Comparison of ENCODE assay signal across 8 cellular contexts in the genomic region with DNA sequence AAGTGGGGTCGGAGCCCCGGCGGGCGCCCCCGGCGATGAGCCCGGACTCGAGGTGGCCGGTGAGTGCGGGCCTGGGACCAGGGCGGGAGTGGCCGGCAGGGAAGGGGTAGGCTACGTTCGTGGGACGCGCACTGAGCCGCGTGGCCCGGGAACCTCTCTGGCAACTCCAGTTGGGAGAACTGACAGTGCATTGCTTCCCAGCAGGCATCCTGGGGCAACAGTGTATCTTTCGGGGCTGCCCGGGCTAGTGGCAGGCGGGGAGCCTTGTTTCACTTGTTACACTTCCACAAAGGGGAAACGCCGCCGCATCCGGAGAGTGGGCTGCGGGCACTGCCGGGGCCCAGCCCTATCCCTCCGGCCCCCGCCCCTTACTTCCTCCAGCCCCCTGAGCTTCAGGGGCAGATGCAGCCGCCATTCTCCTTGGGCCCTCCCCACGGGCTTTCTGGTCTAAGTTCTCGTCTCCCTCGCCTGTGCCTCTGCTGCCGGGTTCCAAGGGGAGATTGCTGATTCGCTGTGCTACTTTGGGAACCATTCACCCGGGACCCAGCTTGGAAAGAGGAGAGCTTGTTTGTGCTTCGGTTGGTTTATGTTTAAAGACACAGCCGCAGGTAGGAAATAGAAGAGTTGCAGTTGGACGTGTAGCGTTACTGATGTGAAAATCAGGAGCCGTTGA. TPM values are rescaled to one million over a fixed set of nuclear protein-coding genes. Genes with fewer than 3 reads are reported as not detected.
A peak's percentile ranks its signal among the peaks of the same experiment; 100 is the strongest.
DNase-seq lines count a peak whose midpoint lies in the region; ATAC-seq and TF ChIP-seq lines count a peak whose summit lies in the region.

No MANE protein-coding gene starts in this region.

- H3K9me3 ChIP-seq in heart left ventricle (no peaks in the 10 kb centered on the region), psoas muscle (no peaks in the 10 kb centered on the region)

- H3K4me1 ChIP-seq in heart left ventricle: peaks cover 9 to 48% (median 27%) of the 10 kb centered on the region in 12 donors
- H3K4me1 ChIP-seq in psoas muscle: peaks cover 17% of the 10 kb centered on the region

- intact Hi-C loops in heart left ventricle (cut with DNase I) (loop anchor here in 5 of 10 donors (5.0 to 10.0 kb wide), 4 partner anchors 60 to 230 kb away; partner anchors contain the start of genes ARPC4 (in 3 of the 5) and TADA3 (in 3 of the 5)), psoas muscle (cut with DNase I) (no loop called here)

- ATAC-seq in GM21528 (IDR thresholded peaks at IDR 0.05; ENCODE audit: low FRiP score, unreplicated experiment): peak; percentile 12
- peak in 2 of 4 donors; percentile 0 to 3 for ATAC-seq in heart left ventricle
- ATAC-seq in psoas muscle: peak in 3 of 4 donors; percentile 5 to 28 (median 23)

- H3K27ac ChIP-seq in C4-2B: peak overlapping the region; percentile 94
- peak overlapping the region; percentile 91 to 100 (median 97) for H3K27ac ChIP-seq in heart left ventricle
- H3K27ac ChIP-seq in psoas muscle: peak overlapping the region; percentile 100

- H3K27me3 ChIP-seq in heart left ventricle (no peaks in the 10 kb centered on the region), psoas muscle (ENCODE audit: insufficient read depth in 3 of 3, low read length in 2 of 3) (no peaks in the 10 kb centered on the region)

- H3K36me3 ChIP-seq in heart left ventricle (peaks cover 0 to 35% (median 31%) of the 10 kb centered on the region in 9 donors), psoas muscle (ENCODE audit: insufficient read depth in 1 of 2, low read depth in 1 of 2) (peaks cover 0 to 35% of the 10 kb centered on the region in 2 donors)

- H3K4me3 ChIP-seq in NB4 (ENCODE audit: low read depth, low read length) (peak overlapping the region; percentile 88), heart left ventricle (peak overlapping the region; percentile 82 to 100 (median 98)), psoas muscle (peak overlapping the region; percentile 95)

- peak; percentile 18 for TF ChIP-seq POLR2A in NB4 (IDR thresholded peaks at IDR 0.05; ENCODE audit: extremely low read depth, insufficient read length)
- TF ChIP-seq POLR2A in heart left ventricle (IDR thresholded peaks at IDR 0.05): no peak

- 1 to 2% (median 2%) methylated on average over 39 to 42 of the region's 42 CpGs for WGBS in heart left ventricle, 4 donors
- WGBS in psoas muscle, 3 donors: 1 to 2% (median 1%) methylated on average over 31 to 42 of the region's 42 CpGs

- TF ChIP-seq CTCF in C4-2B (conservative IDR thresholded peaks at IDR 0.05): no peak
- TF ChIP-seq CTCF in NB4 (IDR thresholded peaks at IDR 0.05; ENCODE audit: low read depth, low read length): no peak
- no peak for TF ChIP-seq CTCF in heart left ventricle (IDR thresholded peaks at IDR 0.05)
- TF ChIP-seq CTCF in psoas muscle (IDR thresholded peaks at IDR 0.05): no peak

- DNase-seq in NB4 (ENCODE audit: low read depth): peak; percentile 85
- peak; percentile 56 for DNase-seq in activated gamma-delta T cell treated with Interleukin-2 at 50 U/mL for 16 hours
- peak in 2 of 5 donors; percentile 21 to 49 for DNase-seq in heart left ventricle
- DNase-seq in psoas muscle: no peak
- no peak for DNase-seq in T1000 (lab: John Stamatoyannopoulos, UW)
- no peak for DNase-seq in NCI-H524 treated with DMSO at 0.1 percent for 48 hours (lab: John Stamatoyannopoulos, UW)

RNA-seq across cellular contexts. Expression of gene BRPF1, which starts 0.7 kb away (rescaled TPM):
- total RNA-seq in heart left ventricle (10 to 100 TPM in 6 of 9 donors, 1 to 10 TPM in 3; 9.0 to 17.8 (median 10.6) TPM), psoas muscle (10 to 100 TPM in 3 of 4 donors, 1 to 10 TPM in 1; 9.9 to 16.1 (median 12.5) TPM)
- polyA plus RNA-seq in heart left ventricle (10 to 100 TPM in 1 of 2 donors, 1 to 10 TPM in 1; 5.5 to 12.0 TPM), psoas muscle (1 to 10 TPM; 6.8 to 9.8 (median 9.0) TPM)

RNA-seq across cellular contexts. Expression of gene OGG1, which starts 17.5 kb away (rescaled TPM):
- total RNA-seq in heart left ventricle (10 to 100 TPM in 2 of 9 donors, 1 to 10 TPM in 7; 6.2 to 14.8 (median 8.3) TPM), psoas muscle (1 to 10 TPM; 6.9 to 9.5 (median 8.1) TPM)
- polyA plus RNA-seq in heart left ventricle (10 to 100 TPM in 1 of 2 donors, 1 to 10 TPM in 1; 9.8 to 12.2 TPM), psoas muscle (10 to 100 TPM in 1 of 3 donors, 1 to 10 TPM in 2; 6.3 to 19.7 (median 9.1) TPM)

RNA-seq across cellular contexts. Expression of gene CPNE9, which starts 28.6 kb away (rescaled TPM):
- total RNA-seq in heart left ventricle: not detected
- polyA plus RNA-seq in heart left ventricle: under 1 TPM in 1 of 2 donors, not detected in 1; 0.04 TPM
- not detected for total RNA-seq in psoas muscle
- polyA plus RNA-seq in psoas muscle: under 1 TPM in 1 of 3 donors, not detected in 2; 0.05 TPM

RNA-seq across cellular contexts. Expression of gene CAMK1, which starts 37.5 kb away (rescaled TPM):
- total RNA-seq in heart left ventricle: 10 to 100 TPM in 7 of 9 donors, 1 to 10 TPM in 2; 9.7 to 26.3 (median 14.7) TPM
- polyA plus RNA-seq in heart left ventricle: 10 to 100 TPM; 13.8 to 17.5 TPM
- total RNA-seq in psoas muscle: 1 to 10 TPM; 4.5 to 7.2 (median 5.5) TPM
- polyA plus RNA-seq in psoas muscle: 1 to 10 TPM; 3.9 to 5.7 (median 5.5) TPM

Comparison
In these comparisons a context has a peak if more than half of its experiments do, and no peak if none do; other contexts are left out.
1. DNase-seq: peak in NB4 (single experiment) and activated gamma-delta T cell treated with Interleukin-2 at 50 U/mL for 16 hours (single experiment); none in psoas muscle (0 of 2), T1000 (single experiment) and NCI-H524 treated with DMSO at 0.1 percent for 48 hours (single experiment).
2. Peak in every context shown above with its lines, with median percentiles within 50 percentile points of each other: H3K27ac ChIP-seq and H3K4me3 ChIP-seq.